11 cellular contexts compared by ENCODE assay signal in genomic region chr1:62342270-62342669, GRCh38. TPM values are rescaled to one million over a fixed set of nuclear protein-coding genes. Genes with fewer than 3 reads are reported as not detected.
"Had no signal": no experiment of that assay in that cellular context is flagged by ENCODE, and none has a peak within 500 bp of the region (broad histone marks: within the 10 kb centered on the region; RNA-seq: fewer than 3 reads in every experiment).

No MANE protein-coding gene starts in this region.

- H3K4me3 ChIP-seq: K562 had no signal

- FAIRE-seq: HepG2, HTR-8/SVneo, K562 had no signal

- H3K36me3 Mint-ChIP-seq: IgD-negative memory B cell had no signal

- H3K4me2 ChIP-seq: KMS-11 had no signal

- H3K27ac Mint-ChIP-seq: IgD-negative memory B cell had no signal

- ATAC-seq: HepG2, K562 had no signal

- H3K4me3 Mint-ChIP-seq: IgD-negative memory B cell had no signal

- H3K9ac ChIP-seq: KMS-11 had no signal

- H3K9me3 Mint-ChIP-seq: IgD-negative memory B cell had no signal

- H3K4me1 Mint-ChIP-seq: IgD-negative memory B cell had no signal

- DNase-seq: IMR-90, KBM-7, KG1 had no signal

- H3K27ac ChIP-seq: HL-60, KMS-11 had no signal

RNA-seq across cellular contexts. Expression of gene KANK4, which starts 23.0 kb away (rescaled TPM):
- total RNA-seq: HT-29, HT1080, IMR-90, K562 had no signal
- polyA plus RNA-seq: IgD-negative memory B cell, IMR-90, K562 had no signal
